ENCODE assay signal across 9 cellular contexts in genomic region chr1:186212574-186213224, GRCh38.
DNase-seq lines count a peak whose midpoint lies in the region; ATAC-seq, FAIRE-seq and TF ChIP-seq lines count a peak whose summit lies in the region.
"Had no signal": no experiment of that assay in that cellular context is flagged by ENCODE, and none has a peak within 500 bp of the region (broad histone marks: within the 10 kb centered on the region; RNA-seq: fewer than 3 reads in every experiment).

No MANE protein-coding gene starts in this region.

- H3K9me3 Mint-ChIP-seq in activated CD4-positive, alpha-beta T cell treated with anti-CD3 and anti-CD28 coated beads for 36 hours (ENCODE audit: low read depth), result no peaks in the 10 kb centered on the region
- H3K9me3 Mint-ChIP-seq in MCF 10A (ENCODE audit: unreplicated experiment), result no peaks in the 10 kb centered on the region
- H3K9me3 Mint-ChIP-seq: CD8-positive, alpha-beta T cell had no signal

- CTCF ChIA-PET in activated CD4-positive, alpha-beta T cell treated with anti-CD3 and anti-CD28 coated beads for 36 hours (lab: Charles Lee), result interaction anchor here (0.6 to 0.7 kb wide), 2 partner anchors 9 to 10 kb away, joined by 3 read pairs; no protein-coding TSS in a partner anchor
- CTCF ChIA-PET in MCF 10A (lab: Yijun Ruan, JAX), result interaction anchor here (0.6 to 4.0 kb wide), 36 partner anchors 9 to 1517 kb away, joined by 3 to 60 read pairs (median 4); no protein-coding TSS in a partner anchor

- no peak overlapping the region for H3K27ac Mint-ChIP-seq in activated CD4-positive, alpha-beta T cell treated with anti-CD3 and anti-CD28 coated beads for 36 hours
- peak overlapping the region; percentile 35 for H3K27ac Mint-ChIP-seq in MCF 10A (ENCODE audit: low read depth, unreplicated experiment)
- H3K27ac Mint-ChIP-seq: CD8-positive, alpha-beta T cell had no signal

- peak; percentile 60 for FAIRE-seq in islet of Langerhans (lab: Jason Lieb, UNC)

- intact Hi-C loops in activated CD4-positive, alpha-beta T cell treated with anti-CD3 and anti-CD28 coated beads for 36 hours (cut with DNase I, micrococcal nuclease), result loop anchor here (1.0 to 5.0 kb wide), 4 partner anchors 57 to 492 kb away; no protein-coding TSS in a partner anchor
- intact Hi-C loops in MCF 10A (cut with micrococcal nuclease), result loop anchor here (1.0 to 10.0 kb wide), 6 partner anchors 57 to 1405 kb away; no protein-coding TSS in a partner anchor

- no peak overlapping the region for H3K4me3 Mint-ChIP-seq in activated CD4-positive, alpha-beta T cell treated with anti-CD3 and anti-CD28 coated beads for 36 hours
- H3K4me3 Mint-ChIP-seq in MCF 10A (ENCODE audit: unreplicated experiment), result no peak overlapping the region
- H3K4me3 Mint-ChIP-seq: CD8-positive, alpha-beta T cell had no signal

- ATAC-seq in activated CD4-positive, alpha-beta T cell treated with anti-CD3 and anti-CD28 coated beads for 36 hours, result peak; percentile 55
- ATAC-seq in GM21515 (IDR thresholded peaks at IDR 0.05; ENCODE audit: unreplicated experiment), result peak; percentile 88
- ATAC-seq: CD8-positive, alpha-beta T cell had no signal

- POLR2A ChIA-PET in activated CD4-positive, alpha-beta T cell treated with anti-CD3 and anti-CD28 coated beads for 36 hours (lab: Charles Lee), result no interaction called here
- POLR2A ChIA-PET in MCF 10A (lab: Yijun Ruan, JAX), result interaction anchor here (0.9 to 1.0 kb wide), 2 partner anchors 58 to 399 kb away, joined by 4 read pairs; no protein-coding TSS in a partner anchor

- no TSS peak for BruUV-seq in MCF 10A (replicated peaks; lab: Mats Ljungman, UMichigan)

- peak; percentile 99 for TF ChIP-seq CTCF in MCF 10A (IDR thresholded peaks at IDR 0.05; ENCODE audit: unreplicated experiment)

- no peaks in the 10 kb centered on the region for H3K36me3 Mint-ChIP-seq in activated CD4-positive, alpha-beta T cell treated with anti-CD3 and anti-CD28 coated beads for 36 hours (ENCODE audit: low read depth)
- H3K36me3 Mint-ChIP-seq in MCF 10A (ENCODE audit: insufficient read depth, unreplicated experiment), result no peaks in the 10 kb centered on the region
- H3K36me3 Mint-ChIP-seq: CD8-positive, alpha-beta T cell had no signal

- peaks cover 33% of the 10 kb centered on the region for H3K27me3 Mint-ChIP-seq in activated CD4-positive, alpha-beta T cell treated with anti-CD3 and anti-CD28 coated beads for 36 hours
- H3K27me3 Mint-ChIP-seq in MCF 10A (ENCODE audit: insufficient read depth, unreplicated experiment), result no peaks in the 10 kb centered on the region

- peak; percentile 31 for DNase-seq in activated CD4-positive, alpha-beta T cell treated with anti-CD3 and anti-CD28 coated beads for 36 hours
- DNase-seq in activated CD4-positive, alpha-beta T cell treated with anti-CD3 and anti-CD28 coated beads, Interleukin-2, amount 50 U/mL, for 1 hour, result no peak
- DNase-seq in HS-27A (ENCODE audit: low read depth) (peak; percentile 66), NCI-H748 treated with DMSO at 0.1 percent for 48 hours (lab: John Stamatoyannopoulos, UW) (peak; percentile 33), MCF 10A (ENCODE audit: unreplicated experiment) (peak; percentile 91), stromal cell of bone marrow (ENCODE audit: low read depth) (peak; percentile 67)

- no peaks in the 10 kb centered on the region for H3K4me1 Mint-ChIP-seq in activated CD4-positive, alpha-beta T cell treated with anti-CD3 and anti-CD28 coated beads for 36 hours
- peaks cover 8% of the 10 kb centered on the region for H3K4me1 Mint-ChIP-seq in MCF 10A (ENCODE audit: insufficient read depth, unreplicated experiment)
